11 cellular contexts compared by ENCODE assay signal in the genomic region with DNA sequence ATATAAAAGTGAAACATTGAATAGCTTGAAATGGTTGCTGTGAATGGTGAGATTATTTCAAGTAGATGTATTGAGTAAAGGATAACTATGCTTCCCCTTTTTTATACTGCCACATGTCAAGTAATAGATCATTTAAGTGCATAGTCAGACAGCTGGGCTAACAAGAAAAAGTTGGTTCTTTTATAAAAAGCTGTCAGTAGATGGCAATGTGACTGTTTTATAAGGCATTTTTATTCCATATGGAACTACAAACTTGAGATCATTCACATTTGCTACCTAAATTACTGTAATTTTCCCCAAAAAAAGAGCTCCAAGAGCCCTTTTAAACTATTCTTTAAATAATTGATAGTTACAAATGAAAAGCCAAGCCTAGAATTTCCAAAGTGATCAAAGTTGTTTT.
A peak's percentile ranks its signal among the peaks of the same experiment; 100 is the strongest.
DNase-seq lines count a peak whose midpoint lies in the region; ATAC-seq, FAIRE-seq and TF ChIP-seq lines count a peak whose summit lies in the region.
"Had no signal": no experiment of that assay in that cellular context is flagged by ENCODE, and none has a peak within 500 bp of the region (broad histone marks: within the 10 kb centered on the region; RNA-seq: fewer than 3 reads in every experiment).

No MANE protein-coding gene starts in this region.

- H4K20me1 ChIP-seq in GM23338 (replicated peaks; ENCODE audit: insufficient read depth), result no peaks in the 10 kb centered on the region

- no peak overlapping the region for H3K4me2 ChIP-seq in GM23338

- no peak for TF ChIP-seq POLR2A in GM12892 (IDR thresholded peaks at IDR 0.05; ENCODE audit: low read depth, low read length)

- H3F3A ChIP-seq in GM23338 (replicated peaks; ENCODE audit: low read depth), result no peaks in the 10 kb centered on the region

- in situ Hi-C loops in GM13976 (cut with MboI; ENCODE audit: low sequenced_read_pairs, unreplicated experiment), result no loop called here

- H3K4me3 ChIP-seq in GM23338, result no peak overlapping the region
- H3K4me3 ChIP-seq in epithelial cell of esophagus (ENCODE audit: low read length), result no peak overlapping the region

- no peak for FAIRE-seq in GM12892 (lab: Jason Lieb, UNC)

- H3K79me2 ChIP-seq in GM23338 (replicated peaks; ENCODE audit: insufficient read depth), result no peaks in the 10 kb centered on the region

- no peak for ATAC-seq in GM23338
- ATAC-seq in effector memory CD8-positive, alpha-beta T cell (replicated peaks), result no peak
- no peak for ATAC-seq in natural killer cell treated with Interleukin-12 subunit alpha and Interleukin-12 subunit beta and Interleukin-15 and Interleukin-18, amount 100 ng/mL, for 72 hours
- ATAC-seq: WTC11 had no signal

- no peak overlapping the region for H3K4me3 Mint-ChIP-seq in GM23338
- no peak overlapping the region for H3K4me3 Mint-ChIP-seq in effector memory CD8-positive, alpha-beta T cell
- no peak overlapping the region for H3K4me3 Mint-ChIP-seq in natural killer cell treated with Interleukin-12 subunit alpha and Interleukin-12 subunit beta and Interleukin-15 and Interleukin-18, amount 100 ng/mL, for 72 hours
- H3K4me3 Mint-ChIP-seq: CD4-positive, alpha-beta T cell; WTC11 had no signal

- no peak overlapping the region for H2AFZ ChIP-seq in GM23338

- H3K36me3 ChIP-seq in GM23338 (ENCODE audit: insufficient read depth), result no peaks in the 10 kb centered on the region

- H3K36me3 Mint-ChIP-seq in GM23338 (ENCODE audit: low read depth), result peaks cover 13% of the 10 kb centered on the region; the same call in 2 of the 3 replicates
- H3K36me3 Mint-ChIP-seq in effector memory CD8-positive, alpha-beta T cell (ENCODE audit: insufficient read depth), result no peaks in the 10 kb centered on the region
- no peaks in the 10 kb centered on the region for H3K36me3 Mint-ChIP-seq in natural killer cell treated with Interleukin-12 subunit alpha and Interleukin-12 subunit beta and Interleukin-15 and Interleukin-18, amount 100 ng/mL, for 72 hours
- H3K36me3 Mint-ChIP-seq: WTC11 had no signal

- DNase-seq in GM23338 (ENCODE audit: low spot score) (peak; percentile 21), NOMO-1 (lab: John Stamatoyannopoulos, UW; ENCODE audit: unreplicated experiment in 2 of 2) (peak; percentile 4 to 75), epithelial cell of esophagus (ENCODE audit: low read depth) (peak; percentile 10), GM12892 (ENCODE audit: insufficient read length) (no peak), GM13976 (ENCODE audit: low spot score) (no peak)
- DNase-seq in effector memory CD8-positive, alpha-beta T cell, result no peak
- no peak for DNase-seq in natural killer cell treated with Interleukin-12 subunit alpha and Interleukin-12 subunit beta and Interleukin-15 and Interleukin-18, amount 100 ng/mL, for 72 hours (ENCODE audit: low spot score)
- DNase-seq: activated effector memory CD4-positive, alpha-beta T cell treated with Interleukin-2 at 50 U/mL for 16 hours; CD4-positive, alpha-beta T cell had no signal

- H3K27ac ChIP-seq in 22Rv1, result no peak overlapping the region
- H3K27ac ChIP-seq in GM23338 (ENCODE audit: low read depth), result no peak overlapping the region

- H3K27me3 ChIP-seq in GM23338 (ENCODE audit: insufficient read depth), result no peaks in the 10 kb centered on the region

- H3K27me3 Mint-ChIP-seq in GM23338 (ENCODE audit: insufficient read depth, low read depth, poor library complexity), result peaks cover 2% of the 10 kb centered on the region
- H3K27me3 Mint-ChIP-seq in effector memory CD8-positive, alpha-beta T cell, result no peaks in the 10 kb centered on the region
- no peaks in the 10 kb centered on the region for H3K27me3 Mint-ChIP-seq in natural killer cell treated with Interleukin-12 subunit alpha and Interleukin-12 subunit beta and Interleukin-15 and Interleukin-18, amount 100 ng/mL, for 72 hours
- H3K27me3 Mint-ChIP-seq: CD4-positive, alpha-beta T cell had no signal

- peak; percentile 54 for TF ChIP-seq CTCF in 22Rv1 (IDR thresholded peaks at IDR 0.05)
- peak; percentile 41 to 44 for TF ChIP-seq CTCF in GM23338 (conservative IDR thresholded peaks at IDR 0.05; ENCODE audit: low read depth in 2 of 2)
- peak; percentile 2 for TF ChIP-seq CTCF in epithelial cell of esophagus (IDR thresholded peaks at IDR 0.05; ENCODE audit: insufficient read depth, low read depth, low read length, missing control alignments)
- TF ChIP-seq CTCF in GM13976 (IDR thresholded peaks at IDR 0.05; ENCODE audit: borderline replicate concordance, control extremely low read depth, extremely low read depth, insufficient read depth, missing control alignments), result no peak

- H3K9me3 Mint-ChIP-seq in GM23338, result no peaks in the 10 kb centered on the region
- H3K9me3 Mint-ChIP-seq in effector memory CD8-positive, alpha-beta T cell, result peaks cover 0 to 2% of the 10 kb centered on the region in 2 donors
- H3K9me3 Mint-ChIP-seq in natural killer cell treated with Interleukin-12 subunit alpha and Interleukin-12 subunit beta and Interleukin-15 and Interleukin-18, amount 100 ng/mL, for 72 hours, result no peaks in the 10 kb centered on the region
- H3K9me3 Mint-ChIP-seq: CD4-positive, alpha-beta T cell; WTC11 had no signal

- peaks cover 14% of the 10 kb centered on the region for H3K4me1 ChIP-seq in GM23338 (ENCODE audit: insufficient read depth)

- no peaks in the 10 kb centered on the region for H3K9me2 ChIP-seq in GM23338 (ENCODE audit: insufficient read depth)

- H3K4me1 Mint-ChIP-seq in GM23338, result peaks cover 19% of the 10 kb centered on the region
- no peaks in the 10 kb centered on the region for H3K4me1 Mint-ChIP-seq in effector memory CD8-positive, alpha-beta T cell (ENCODE audit: low read depth in 2 of 2)
- no peaks in the 10 kb centered on the region for H3K4me1 Mint-ChIP-seq in natural killer cell treated with Interleukin-12 subunit alpha and Interleukin-12 subunit beta and Interleukin-15 and Interleukin-18, amount 100 ng/mL, for 72 hours (ENCODE audit: low read depth in 2 of 2)

- H3K27ac Mint-ChIP-seq in GM23338, result no peak overlapping the region
- no peak overlapping the region for H3K27ac Mint-ChIP-seq in effector memory CD8-positive, alpha-beta T cell
- no peak overlapping the region for H3K27ac Mint-ChIP-seq in natural killer cell treated with Interleukin-12 subunit alpha and Interleukin-12 subunit beta and Interleukin-15 and Interleukin-18, amount 100 ng/mL, for 72 hours
- H3K27ac Mint-ChIP-seq: CD4-positive, alpha-beta T cell; WTC11 had no signal

TF ChIP-seq in GM23338, 12 proteins besides CTCF, POLR2A, EP300 and RAD21 (continues in another document):
- TF ChIP-seq, protein P1, sequence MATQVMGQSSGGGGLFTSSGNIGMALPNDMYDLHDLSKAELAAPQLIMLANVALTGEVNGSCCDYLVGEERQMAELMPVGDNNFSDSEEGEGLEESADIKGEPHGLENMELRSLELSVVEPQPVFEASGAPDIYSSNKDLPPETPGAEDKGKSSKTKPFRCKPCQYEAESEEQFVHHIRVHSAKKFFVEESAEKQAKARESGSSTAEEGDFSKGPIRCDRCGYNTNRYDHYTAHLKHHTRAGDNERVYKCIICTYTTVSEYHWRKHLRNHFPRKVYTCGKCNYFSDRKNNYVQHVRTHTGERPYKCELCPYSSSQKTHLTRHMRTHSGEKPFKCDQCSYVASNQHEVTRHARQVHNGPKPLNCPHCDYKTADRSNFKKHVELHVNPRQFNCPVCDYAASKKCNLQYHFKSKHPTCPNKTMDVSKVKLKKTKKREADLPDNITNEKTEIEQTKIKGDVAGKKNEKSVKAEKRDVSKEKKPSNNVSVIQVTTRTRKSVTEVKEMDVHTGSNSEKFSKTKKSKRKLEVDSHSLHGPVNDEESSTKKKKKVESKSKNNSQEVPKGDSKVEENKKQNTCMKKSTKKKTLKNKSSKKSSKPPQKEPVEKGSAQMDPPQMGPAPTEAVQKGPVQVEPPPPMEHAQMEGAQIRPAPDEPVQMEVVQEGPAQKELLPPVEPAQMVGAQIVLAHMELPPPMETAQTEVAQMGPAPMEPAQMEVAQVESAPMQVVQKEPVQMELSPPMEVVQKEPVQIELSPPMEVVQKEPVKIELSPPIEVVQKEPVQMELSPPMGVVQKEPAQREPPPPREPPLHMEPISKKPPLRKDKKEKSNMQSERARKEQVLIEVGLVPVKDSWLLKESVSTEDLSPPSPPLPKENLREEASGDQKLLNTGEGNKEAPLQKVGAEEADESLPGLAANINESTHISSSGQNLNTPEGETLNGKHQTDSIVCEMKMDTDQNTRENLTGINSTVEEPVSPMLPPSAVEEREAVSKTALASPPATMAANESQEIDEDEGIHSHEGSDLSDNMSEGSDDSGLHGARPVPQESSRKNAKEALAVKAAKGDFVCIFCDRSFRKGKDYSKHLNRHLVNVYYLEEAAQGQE (IDR thresholded peaks at IDR 0.05; ENCODE audit: unreplicated experiment), result no peak
- TF ChIP-seq ZNF114 (CRISPR knock-in tag; IDR thresholded peaks at IDR 0.05) (no peak), EZH2 (IDR thresholded peaks at IDR 0.05; ENCODE audit: low read depth, unreplicated experiment) (no peak), NANOG (IDR thresholded peaks at IDR 0.05; ENCODE audit: borderline replicate concordance) (no peak), POLR2AphosphoS5 (IDR thresholded peaks at IDR 0.05; ENCODE audit: low read depth) (no peak), JUNB (IDR thresholded peaks at IDR 0.05; ENCODE audit: unreplicated experiment) (no peak)
- TF ChIP-seq, protein P2, sequence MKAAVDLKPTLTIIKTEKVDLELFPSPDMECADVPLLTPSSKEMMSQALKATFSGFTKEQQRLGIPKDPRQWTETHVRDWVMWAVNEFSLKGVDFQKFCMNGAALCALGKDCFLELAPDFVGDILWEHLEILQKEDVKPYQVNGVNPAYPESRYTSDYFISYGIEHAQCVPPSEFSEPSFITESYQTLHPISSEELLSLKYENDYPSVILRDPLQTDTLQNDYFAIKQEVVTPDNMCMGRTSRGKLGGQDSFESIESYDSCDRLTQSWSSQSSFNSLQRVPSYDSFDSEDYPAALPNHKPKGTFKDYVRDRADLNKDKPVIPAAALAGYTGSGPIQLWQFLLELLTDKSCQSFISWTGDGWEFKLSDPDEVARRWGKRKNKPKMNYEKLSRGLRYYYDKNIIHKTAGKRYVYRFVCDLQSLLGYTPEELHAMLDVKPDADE (IDR thresholded peaks at IDR 0.05), result no peak

Comparison
In these comparisons a context has a peak if more than half of its experiments do, and no peak if none do; other contexts are left out.
1. DNase-seq: peak in GM23338 (single experiment), NOMO-1 (2 of 2) and epithelial cell of esophagus (single experiment); none in GM12892 (single experiment), effector memory CD8-positive, alpha-beta T cell (0 of 3), GM13976 (single experiment) and natural killer cell treated with Interleukin-12 subunit alpha and Interleukin-12 subunit beta and Interleukin-15 and Interleukin-18, amount 100 ng/mL, for 72 hours (single experiment).